ENCODE assay signal across 20 cellular contexts in the genomic region with DNA sequence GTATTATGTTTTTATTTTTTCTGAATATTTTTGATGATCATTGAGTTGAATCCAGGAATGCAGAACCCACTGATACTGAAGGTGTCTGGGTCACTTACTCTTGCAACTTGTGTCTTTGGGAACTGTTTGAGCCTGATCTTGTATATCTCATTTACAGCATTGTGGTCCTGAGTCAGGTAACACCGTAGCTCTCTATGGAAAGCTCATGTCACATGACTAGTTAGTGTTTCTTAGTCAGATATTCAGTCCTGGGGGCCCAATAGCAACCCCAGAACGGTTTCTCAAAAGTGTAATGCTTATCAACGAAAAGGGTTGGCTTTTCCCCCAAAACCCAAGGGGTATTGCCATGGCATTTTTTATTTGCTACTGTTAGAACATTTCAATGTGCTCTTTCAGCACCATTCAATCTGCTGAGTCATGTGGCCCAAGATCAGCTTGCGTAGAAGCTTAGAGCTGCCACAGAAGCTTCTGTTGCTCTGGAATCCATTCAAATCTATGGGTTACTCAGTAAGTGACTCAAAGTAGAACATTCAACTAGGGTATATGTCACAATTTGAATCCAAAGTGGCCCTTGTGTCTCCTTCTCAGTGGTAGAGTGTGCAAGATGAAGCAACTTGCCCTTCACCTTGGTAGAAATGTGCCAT. TPM values are rescaled to one million over a fixed set of nuclear protein-coding genes. Genes with fewer than 3 reads are reported as not detected.
A peak's percentile ranks its signal among the peaks of the same experiment; 100 is the strongest.
DNase-seq lines count a peak whose midpoint lies in the region; ATAC-seq, FAIRE-seq and TF ChIP-seq lines count a peak whose summit lies in the region.
"Had no signal": no experiment of that assay in that cellular context is flagged by ENCODE, and none has a peak within 500 bp of the region (broad histone marks: within the 10 kb centered on the region; RNA-seq: fewer than 3 reads in every experiment).

No MANE protein-coding gene starts in this region.

- H3K27ac ChIP-seq in HepG2 (ENCODE audit: extremely low read length, insufficient read depth, low read length) (no peak overlapping the region), right lobe of liver (no peak overlapping the region), astrocyte (ENCODE audit: low read depth, low read length) (no peak overlapping the region), uterus (no peak overlapping the region)
- H3K27ac ChIP-seq: neural progenitor cell, thoracic aorta had no signal

- no peak overlapping the region for H3K27ac Mint-ChIP-seq in astrocyte (ENCODE audit: unreplicated experiment)
- H3K27ac Mint-ChIP-seq: activated CD4-positive, alpha-beta T cell treated with anti-CD3 and anti-CD28 coated beads, Interleukin-2, amount 10 ng/mL, durations not matched to agents 7 days and 5 days; activated naive CD4-positive, alpha-beta T cell treated with anti-CD3 and anti-CD28 coated beads, Interleukin-2, amount 50 U/mL, for 72 hours; endodermal cell; neural progenitor cell had no signal

- H3K36me3 Mint-ChIP-seq in astrocyte (ENCODE audit: low read depth, unreplicated experiment), result no peaks in the 10 kb centered on the region
- H3K36me3 Mint-ChIP-seq: activated naive CD4-positive, alpha-beta T cell treated with anti-CD3 and anti-CD28 coated beads, Interleukin-2, amount 50 U/mL, for 72 hours; neural progenitor cell had no signal

- H3K4me3 Mint-ChIP-seq in astrocyte (ENCODE audit: unreplicated experiment), result no peak overlapping the region
- H3K4me3 Mint-ChIP-seq: activated CD4-positive, alpha-beta T cell treated with anti-CD3 and anti-CD28 coated beads, Interleukin-2, amount 10 ng/mL, durations not matched to agents 7 days and 5 days; central memory CD8-positive, alpha-beta T cell; endodermal cell; neural progenitor cell had no signal

- no peaks in the 10 kb centered on the region for H3K9me3 ChIP-seq in HepG2 (ENCODE audit: low read length)
- H3K9me3 ChIP-seq in right lobe of liver, result no peaks in the 10 kb centered on the region
- H3K9me3 ChIP-seq in astrocyte (ENCODE audit: insufficient read depth, low read depth, low read length), result no peaks in the 10 kb centered on the region
- no peaks in the 10 kb centered on the region for H3K9me3 ChIP-seq in uterus
- H3K9me3 ChIP-seq: thoracic aorta had no signal

- no peaks in the 10 kb centered on the region for H3K36me3 ChIP-seq in HepG2 (replicated peaks in 1 of 2; ENCODE audit: control insufficient read depth in 1 of 2, insufficient read depth in 2 of 2, low read length in 2 of 2)
- H3K36me3 ChIP-seq in right lobe of liver, result no peaks in the 10 kb centered on the region
- no peaks in the 10 kb centered on the region for H3K36me3 ChIP-seq in astrocyte (ENCODE audit: insufficient read depth, low read length)
- no peaks in the 10 kb centered on the region for H3K36me3 ChIP-seq in uterus
- H3K36me3 ChIP-seq: neural progenitor cell, thoracic aorta had no signal

- CTCF ChIA-PET in HepG2 (lab: Yijun Ruan, JAX; ENCODE audit: low intra/inter-chr PET ratio, low total read pairs), result no interaction called here

- TF ChIP-seq CTCF in HepG2 (CRISPR knock-in tag; IDR thresholded peaks at IDR 0.05), result no peak
- TF ChIP-seq CTCF in right lobe of liver (IDR thresholded peaks at IDR 0.05), result no peak
- no peak for TF ChIP-seq CTCF in astrocyte (IDR thresholded peaks at IDR 0.05; ENCODE audit: insufficient read depth, low read depth, low read length)
- TF ChIP-seq CTCF in fibroblast of the aortic adventitia (IDR thresholded peaks at IDR 0.05; ENCODE audit: insufficient read depth, low read length), result no peak
- no peak for TF ChIP-seq CTCF in uterus (IDR thresholded peaks at IDR 0.05)

- TF ChIP-seq EP300 in HepG2 (IDR thresholded peaks at IDR 0.05; ENCODE audit: low read depth in 2 of 2, low read length in 2 of 2) (no peak), HepG2 (CRISPR knock-in tag; IDR thresholded peaks at IDR 0.05; ENCODE audit: borderline replicate concordance) (no peak)

- H3K4me2 ChIP-seq in HepG2 (ENCODE audit: low read depth, low read length) (no peak overlapping the region), astrocyte (ENCODE audit: low read length) (no peak overlapping the region)
- H3K4me2 ChIP-seq: neural progenitor cell had no signal

- no peaks in the 10 kb centered on the region for H3K27me3 ChIP-seq in HepG2 (ENCODE audit: control insufficient read depth in 1 of 2, insufficient read depth in 2 of 2, low read length in 2 of 2)
- no peaks in the 10 kb centered on the region for H3K27me3 ChIP-seq in right lobe of liver
- H3K27me3 ChIP-seq in astrocyte (ENCODE audit: insufficient read depth, low read length), result no peaks in the 10 kb centered on the region
- H3K27me3 ChIP-seq in uterus, result no peaks in the 10 kb centered on the region
- H3K27me3 ChIP-seq: neural progenitor cell had no signal

- H2AFZ ChIP-seq in HepG2 (ENCODE audit: low read length) (peak overlapping the region; percentile 32), astrocyte (ENCODE audit: low read depth, low read length) (no peak overlapping the region)
- H2AFZ ChIP-seq: neural progenitor cell had no signal

- in situ Hi-C loops in HepG2 (cut with HindIII; ENCODE audit: extremely low pct_ligation_motif_present, low pct_unique_long_range_greater_than_20kb) (no loop called here), KBM-7 (cut with MboI; ENCODE audit: low pct_unique_long_range_greater_than_20kb, low sequenced_read_pairs) (no loop called here)

- H3K4me1 ChIP-seq in HepG2 (ENCODE audit: insufficient read depth, low read length) (0 out of 2 replicates have a peak, but pooled peaks cover 8% of the 10 kb centered on the region), right lobe of liver (no peaks in the 10 kb centered on the region), astrocyte (ENCODE audit: insufficient read depth, low read length) (no peaks in the 10 kb centered on the region), uterus (no peaks in the 10 kb centered on the region)
- H3K4me1 ChIP-seq: neural progenitor cell had no signal

- H3K4me3 ChIP-seq in HepG2 (replicated peaks in 1 of 3; ENCODE audit: insufficient read depth in 1 of 3, low read depth in 2 of 3, low read length in 3 of 3) (no peak overlapping the region), right lobe of liver (no peak overlapping the region), astrocyte (ENCODE audit: insufficient read depth, low read depth, low read length) (no peak overlapping the region), fibroblast of the aortic adventitia (ENCODE audit: low read depth, low read length) (no peak overlapping the region), uterus (no peak overlapping the region)
- H3K4me3 ChIP-seq: neural progenitor cell, thoracic aorta had no signal

- no peaks in the 10 kb centered on the region for H3K4me1 Mint-ChIP-seq in astrocyte (ENCODE audit: low read depth, unreplicated experiment)
- H3K4me1 Mint-ChIP-seq: activated CD4-positive, alpha-beta T cell treated with anti-CD3 and anti-CD28 coated beads, Interleukin-2, amount 10 ng/mL, durations not matched to agents 7 days and 5 days; central memory CD8-positive, alpha-beta T cell; endodermal cell; neural progenitor cell had no signal

- intact Hi-C loops in HepG2 (cut with micrococcal nuclease; ENCODE audit: unreplicated experiment), result no loop called here
- intact Hi-C loops in right lobe of liver (cut with DNase I), result no loop called here
- intact Hi-C loops in uterus (cut with DNase I; ENCODE audit: low total_unique reads), result no loop called here

- no peaks in the 10 kb centered on the region for H4K20me1 ChIP-seq in HepG2 (ENCODE audit: insufficient read depth, low read length)
- no peaks in the 10 kb centered on the region for H4K20me1 ChIP-seq in astrocyte (ENCODE audit: insufficient read depth, low read length)

- H3K9ac ChIP-seq in HepG2 (ENCODE audit: insufficient read depth, low read depth, low read length) (no peak overlapping the region), astrocyte (ENCODE audit: low read length) (no peak overlapping the region)
- H3K9ac ChIP-seq: neural progenitor cell had no signal

- FAIRE-seq in HepG2 (lab: Jason Lieb, UNC) (no peak), astrocyte (lab: Jason Lieb, UNC) (no peak)
- FAIRE-seq: A204.1 had no signal

- H3K27me3 Mint-ChIP-seq in astrocyte (ENCODE audit: low read depth, unreplicated experiment), result no peaks in the 10 kb centered on the region
- H3K27me3 Mint-ChIP-seq: activated CD4-positive, alpha-beta T cell treated with anti-CD3 and anti-CD28 coated beads, Interleukin-2, amount 10 ng/mL, durations not matched to agents 7 days and 5 days had no signal

- TF ChIP-seq RAD21 in HepG2 (CRISPR knock-in tag; IDR thresholded peaks at IDR 0.05), result no peak

- WGBS in HepG2 (ENCODE audit: low lambda C conversion rate), result 42% methylated on average over 4 of the region's 4 CpGs
- 74% methylated on average over 4 of the region's 4 CpGs for WGBS in right lobe of liver (ENCODE audit: insufficient coverage, low coverage, low lambda C conversion rate, missing lambda C conversion rate)

- peaks cover 4% of the 10 kb centered on the region for H3K9me3 Mint-ChIP-seq in astrocyte (ENCODE audit: unreplicated experiment)
- H3K9me3 Mint-ChIP-seq: activated CD4-positive, alpha-beta T cell treated with anti-CD3 and anti-CD28 coated beads, Interleukin-2, amount 10 ng/mL, durations not matched to agents 7 days and 5 days; activated naive CD4-positive, alpha-beta T cell treated with anti-CD3 and anti-CD28 coated beads, Interleukin-2, amount 50 U/mL, for 72 hours; central memory CD8-positive, alpha-beta T cell had no signal

- BruUV-seq in HepG2 (replicated peaks; lab: Mats Ljungman, UMichigan), result no TSS peak

- no peaks in the 10 kb centered on the region for H3K79me2 ChIP-seq in HepG2 (ENCODE audit: insufficient read depth, low read length)
- H3K79me2 ChIP-seq in astrocyte (ENCODE audit: insufficient read depth, low read length), result no peaks in the 10 kb centered on the region

- TF ChIP-seq POLR2A in HepG2 (IDR thresholded peaks at IDR 0.05; ENCODE audit: insufficient read depth in 1 of 2, low read depth in 2 of 2, low read length in 2 of 2) (no peak), right lobe of liver (IDR thresholded peaks at IDR 0.05) (no peak), uterus (IDR thresholded peaks at IDR 0.05) (no peak)

- DNase-seq in HepG2 (ENCODE audit: low spot score), result no peak
- DNase-seq in right lobe of liver, result no peak
- peak; percentile 77 for DNase-seq in astrocyte (ENCODE audit: low read depth)
- DNase-seq in fibroblast of the aortic adventitia (ENCODE audit: low read depth), result peak; percentile 85
- no peak for DNase-seq in NCI-H187 (lab: John Stamatoyannopoulos, UW)
- DNase-seq in KBM-7, result no peak
- DNase-seq in uterus, result no peak
- no peak for DNase-seq in NCI-H446 (lab: John Stamatoyannopoulos, UW)
- DNase-seq: activated CD4-positive, alpha-beta T cell treated with anti-CD3 and anti-CD28 coated beads, Interleukin-2, amount 10 ng/mL, durations not matched to agents 7 days and 5 days; endodermal cell; NCI-H1694; NCI-H524 treated with DMSO at 0.1 percent for 48 hours; retina; stimulated activated CD4-positive, alpha-beta T cell treated with anti-CD3 and anti-CD28 coated beads, Interleukin-2, amount 100 ng/mL, for 24 hours had no signal

- POLR2A ChIA-PET in HepG2 (lab: Yijun Ruan, JAX), result interaction anchor here (1.2 kb wide), 1 partner anchor 12 kb away, joined by 3 read pairs; a partner anchor contains a TSS

- ATAC-seq in HepG2, result no peak
- ATAC-seq in right lobe of liver, result no peak
- ATAC-seq: activated naive CD4-positive, alpha-beta T cell treated with anti-CD3 and anti-CD28 coated beads, Interleukin-2, amount 50 U/mL, for 72 hours; SK-N-SH treated with all-trans-retinoic acid at 6 μM for 48 hours had no signal

RNA-seq across cellular contexts. Expression of a gene that starts 12.1 kb away (rescaled TPM):
- total RNA-seq in HepG2 (2016; rRNA removed; fragmentation: Illumina TruSeq; extraction: Trizol) (42.1 and 58.0 TPM in 2 replicates), right lobe of liver (10 to 100 TPM; 21.5 to 33.3 (median 27.0) TPM), astrocyte (73.9 and 76.8 TPM in 2 replicates), fibroblast of the aortic adventitia (ENCODE audit: low replicate concordance) (34.0 and 119 TPM in 2 replicates), uterus (100 to 1,000 TPM in 1 of 4 donors, 10 to 100 TPM in 3; 35.4 to 173 (median 69.0) TPM)
- total RNA-seq in HepG2 (2016; cell fraction: cytosol; rRNA removed; fragmentation: Illumina TruSeq; extraction: Trizol; ENCODE audit: low read depth), result 11.4 and 11.5 TPM in 2 replicates
- 43.2 and 58.9 TPM in 2 replicates for total RNA-seq in HepG2 (2016; cell fraction: insoluble cytoplasmic fraction; rRNA removed; fragmentation: Illumina TruSeq; extraction: Trizol)
- total RNA-seq in HepG2 (2016; cell fraction: membrane; rRNA removed; fragmentation: Illumina TruSeq; extraction: Trizol), result 18.8 and 19.1 TPM in 2 replicates
- 84.8 and 87.1 TPM in 2 replicates for total RNA-seq in HepG2 (2016; cell fraction: nucleus; rRNA removed; fragmentation: Illumina TruSeq; extraction: Trizol)
- polyA plus RNA-seq in HepG2 (2011; rRNA removed), result 19.8 and 26.5 TPM in 2 replicates
- 5.7 and 8.5 TPM in 2 replicates for polyA plus RNA-seq in HepG2 (2011; cell fraction: cytosol; rRNA removed)
- polyA plus RNA-seq in HepG2 (2011; cell fraction: nucleus; rRNA removed), result 47.8 and 47.9 TPM in 2 replicates
- polyA plus RNA-seq in HepG2 (2012), result 24.2 and 28.4 TPM in 2 replicates
- 6.5 and 7.0 TPM in 2 replicates for polyA plus RNA-seq in HepG2 (2016; cell fraction: cytosol; fragmentation: Illumina TruSeq; extraction: Trizol; ENCODE audit: low read depth)
- polyA plus RNA-seq in HepG2 (2016; cell fraction: insoluble cytoplasmic fraction; fragmentation: Illumina TruSeq; extraction: Trizol; ENCODE audit: low read depth), result 15.3 and 19.3 TPM in 2 replicates
- 7.6 and 7.8 TPM in 2 replicates for polyA plus RNA-seq in HepG2 (2016; cell fraction: membrane; fragmentation: Illumina TruSeq; extraction: Trizol; ENCODE audit: low read depth)
- polyA plus RNA-seq in HepG2 (2016; cell fraction: nucleus; fragmentation: Illumina TruSeq; extraction: Trizol; ENCODE audit: insufficient read depth, low read depth), result 41.5 and 44.9 TPM in 2 replicates
- polyA minus RNA-seq in HepG2 (2011; rRNA and poly(A)+ RNA removed; ENCODE audit: low replicate concordance), result 28.0 and 32.7 TPM in 2 replicates
- 30.5 and 36.6 TPM in 2 replicates for polyA minus RNA-seq in HepG2 (2011; cell fraction: cytosol; rRNA and poly(A)+ RNA removed)
- polyA minus RNA-seq in HepG2 (2011; cell fraction: nucleus; rRNA and poly(A)+ RNA removed), result 189 and 200 TPM in 2 replicates

RNA-seq across cellular contexts. Expression of a gene that starts 48.7 kb away (rescaled TPM):
- total RNA-seq in HepG2 (2016; rRNA removed; fragmentation: Illumina TruSeq; extraction: Trizol) (not detected in 2 replicates), right lobe of liver (not detected), astrocyte (0.53 and 0.91 TPM in 2 replicates), fibroblast of the aortic adventitia (ENCODE audit: low replicate concordance) (not detected in 2 replicates), uterus (1 to 10 TPM in 1 of 4 donors, not detected in 3; 7.5 TPM)
- total RNA-seq in HepG2 (2016; cell fraction: cytosol; rRNA removed; fragmentation: Illumina TruSeq; extraction: Trizol; ENCODE audit: low read depth), result not detected in 2 replicates
- total RNA-seq in HepG2 (2016; cell fraction: insoluble cytoplasmic fraction; rRNA removed; fragmentation: Illumina TruSeq; extraction: Trizol), result not detected in 2 replicates
- total RNA-seq in HepG2 (2016; cell fraction: membrane; rRNA removed; fragmentation: Illumina TruSeq; extraction: Trizol), result not detected in 2 replicates
- not detected in 2 replicates for total RNA-seq in HepG2 (2016; cell fraction: nucleus; rRNA removed; fragmentation: Illumina TruSeq; extraction: Trizol)
- not detected in 2 replicates for polyA plus RNA-seq in HepG2 (2011; rRNA removed)
- not detected in 2 replicates for polyA plus RNA-seq in HepG2 (2011; cell fraction: cytosol; rRNA removed)
- polyA plus RNA-seq in HepG2 (2011; cell fraction: nucleus; rRNA removed), result not detected in 2 replicates
- not detected in 2 replicates for polyA plus RNA-seq in HepG2 (2012)
- not detected in 2 replicates for polyA plus RNA-seq in HepG2 (2016; cell fraction: cytosol; fragmentation: Illumina TruSeq; extraction: Trizol; ENCODE audit: low read depth)
- not detected in 2 replicates for polyA plus RNA-seq in HepG2 (2016; cell fraction: insoluble cytoplasmic fraction; fragmentation: Illumina TruSeq; extraction: Trizol; ENCODE audit: low read depth)
- not detected in 2 replicates for polyA plus RNA-seq in HepG2 (2016; cell fraction: membrane; fragmentation: Illumina TruSeq; extraction: Trizol; ENCODE audit: low read depth)
- not detected in 2 replicates for polyA plus RNA-seq in HepG2 (2016; cell fraction: nucleus; fragmentation: Illumina TruSeq; extraction: Trizol; ENCODE audit: insufficient read depth, low read depth)
- not detected in 2 replicates for polyA minus RNA-seq in HepG2 (2011; rRNA and poly(A)+ RNA removed; ENCODE audit: low replicate concordance)
- not detected in 2 replicates for polyA minus RNA-seq in HepG2 (2011; cell fraction: cytosol; rRNA and poly(A)+ RNA removed)
- polyA minus RNA-seq in HepG2 (2011; cell fraction: nucleus; rRNA and poly(A)+ RNA removed), result not detected in 2 replicates
- total RNA-seq: activated CD4-positive, alpha-beta T cell treated with anti-CD3 and anti-CD28 coated beads, Interleukin-2, amount 10 ng/mL, durations not matched to agents 7 days and 5 days; activated naive CD4-positive, alpha-beta T cell treated with anti-CD3 and anti-CD28 coated beads, Interleukin-2, amount 50 U/mL, for 72 hours; thoracic aorta had no signal

Comparison
In these comparisons a context has a peak if more than half of its experiments do, and no peak if none do; other contexts are left out.
1. DNase-seq: peak in astrocyte (single experiment) and fibroblast of the aortic adventitia (single experiment); none in HepG2 (single experiment), right lobe of liver (0 of 3), NCI-H187 (0 of 2), KBM-7 (single experiment), uterus (0 of 2) and NCI-H446 (0 of 2).